ENCODE assay signal across 21 cellular contexts in genomic region chr3:32821686-32822296, GRCh38. TPM values are rescaled to one million over a fixed set of nuclear protein-coding genes. Genes with fewer than 3 reads are reported as not detected.
A peak's percentile ranks its signal among the peaks of the same experiment; 100 is the strongest.
DNase-seq lines count a peak whose midpoint lies in the region; ATAC-seq and TF ChIP-seq lines count a peak whose summit lies in the region.
"Had no signal": no experiment of that assay in that cellular context is flagged by ENCODE, and none has a peak within 500 bp of the region (broad histone marks: within the 10 kb centered on the region; RNA-seq: fewer than 3 reads in every experiment).

No MANE protein-coding gene starts in this region.

- ATAC-seq in left lung: peak; percentile 37
- ATAC-seq in psoas muscle: peak in 1 of 4 donors; percentile 27
- ATAC-seq in GM21381 (IDR thresholded peaks at IDR 0.05; ENCODE audit: unreplicated experiment): no peak
- ATAC-seq in natural killer cell treated with Interleukin-12 subunit alpha and Interleukin-12 subunit beta and Interleukin-15 and Interleukin-18, amount 100 ng/mL, for 72 hours: no peak
- ATAC-seq: activated CD8-positive, alpha-beta memory T cell treated with anti-CD3 and anti-CD28 coated beads, Interleukin-2, amount 10 ng/mL, durations not matched to agents 7 days and 5 days had no signal

- H3K27me3 Mint-ChIP-seq in endodermal cell (ENCODE audit: insufficient read depth): no peaks in the 10 kb centered on the region
- peaks cover 15 to 37% of the 10 kb centered on the region in 2 donors for H3K27me3 Mint-ChIP-seq in natural killer cell treated with Interleukin-12 subunit alpha and Interleukin-12 subunit beta and Interleukin-15 and Interleukin-18, amount 100 ng/mL, for 72 hours

- peak overlapping the region; percentile 100; the same call in 1 of the 2 replicates for H3K27ac ChIP-seq in HUES64 (ENCODE audit: low read depth, low read length)
- H3K27ac ChIP-seq in endodermal cell (ENCODE audit: low read depth, low read length): no peak overlapping the region
- peak overlapping the region; percentile 55 to 63 for H3K27ac ChIP-seq in left lung
- no peak overlapping the region for H3K27ac ChIP-seq in psoas muscle
- H3K27ac ChIP-seq: BLaER1 treated with 17β-estradiol and CSF1 and Interleukin-3, amounts not matched to agents 10 nM and 100 nM; SJSA1; WERI-Rb-1 had no signal

- no peaks in the 10 kb centered on the region; the same call in 1 of the 2 replicates for H3K9me3 ChIP-seq in HUES64 (ENCODE audit: insufficient read depth, low read depth, low read length)
- no peaks in the 10 kb centered on the region for H3K9me3 ChIP-seq in endodermal cell (ENCODE audit: control insufficient read depth, low read length)
- no peaks in the 10 kb centered on the region for H3K9me3 ChIP-seq in left lung
- H3K9me3 ChIP-seq in psoas muscle: no peaks in the 10 kb centered on the region
- no peaks in the 10 kb centered on the region for H3K9me3 ChIP-seq in BE2C

- 1% methylated on average over 44 of the region's 44 CpGs for WGBS in HUES64
- 0 to 4% methylated on average over 5 to 44 of the region's 44 CpGs for whole genome bisulfite sequencing in endodermal cell (ENCODE audit: insufficient coverage in 1 of 2, insufficient read length in 1 of 2), 2 experiments
- WGBS in psoas muscle, 3 donors: 15 to 20% (median 15%) methylated on average over 44 of the region's 44 CpGs

- intact Hi-C loops in left lung (cut with DNase I) (no loop called here), psoas muscle (cut with DNase I) (no loop called here)

- H3K36me3 ChIP-seq in HUES64 (ENCODE audit: insufficient read depth, low read length) (peaks cover 70% of the 10 kb centered on the region), endodermal cell (ENCODE audit: control insufficient read depth, insufficient read depth, low read length) (peaks cover 12% of the 10 kb centered on the region), left lung (no peaks in the 10 kb centered on the region), psoas muscle (ENCODE audit: insufficient read depth in 1 of 2, low read depth in 1 of 2) (no peaks in the 10 kb centered on the region), BE2C (no peaks in the 10 kb centered on the region)
- H3K36me3 ChIP-seq: SJSA1, WERI-Rb-1 had no signal

- no peaks in the 10 kb centered on the region for H3K9me3 Mint-ChIP-seq in endodermal cell
- H3K9me3 Mint-ChIP-seq in natural killer cell treated with Interleukin-12 subunit alpha and Interleukin-12 subunit beta and Interleukin-15 and Interleukin-18, amount 100 ng/mL, for 72 hours: no peaks in the 10 kb centered on the region

- H3K4me3 ChIP-seq in HUES64 (ENCODE audit: low read length) (peak overlapping the region; percentile 99), endodermal cell (ENCODE audit: low read length) (peak overlapping the region; percentile 91), left lung (peak overlapping the region in 1 of 2 donors; percentile 9), psoas muscle (peak overlapping the region; percentile 42), BE2C (ENCODE audit: low read depth, low read length) (no peak overlapping the region)
- H3K4me3 ChIP-seq: BLaER1 treated with 17β-estradiol and CSF1 and Interleukin-3, amounts not matched to agents 10 nM and 100 nM; SJSA1 had no signal

- H3K27ac Mint-ChIP-seq in endodermal cell: peak overlapping the region; percentile 91
- H3K27ac Mint-ChIP-seq in natural killer cell treated with Interleukin-12 subunit alpha and Interleukin-12 subunit beta and Interleukin-15 and Interleukin-18, amount 100 ng/mL, for 72 hours: no peak overlapping the region
- H3K27ac Mint-ChIP-seq: activated CD8-positive, alpha-beta memory T cell treated with anti-CD3 and anti-CD28 coated beads, Interleukin-2, amount 10 ng/mL, durations not matched to agents 7 days and 5 days had no signal

- H3K36me3 Mint-ChIP-seq in endodermal cell (ENCODE audit: low read depth): peaks cover 43% of the 10 kb centered on the region
- H3K36me3 Mint-ChIP-seq in natural killer cell treated with Interleukin-12 subunit alpha and Interleukin-12 subunit beta and Interleukin-15 and Interleukin-18, amount 100 ng/mL, for 72 hours: no peaks in the 10 kb centered on the region

- peak overlapping the region; percentile 93 for H3K4me3 Mint-ChIP-seq in endodermal cell
- H3K4me3 Mint-ChIP-seq in natural killer cell treated with Interleukin-12 subunit alpha and Interleukin-12 subunit beta and Interleukin-15 and Interleukin-18, amount 100 ng/mL, for 72 hours: no peak overlapping the region
- H3K4me3 Mint-ChIP-seq: activated CD8-positive, alpha-beta memory T cell treated with anti-CD3 and anti-CD28 coated beads, Interleukin-2, amount 10 ng/mL, durations not matched to agents 7 days and 5 days had no signal

- no peaks in the 10 kb centered on the region for H3K27me3 ChIP-seq in HUES64 (ENCODE audit: insufficient read depth, low read length)
- no peaks in the 10 kb centered on the region for H3K27me3 ChIP-seq in endodermal cell (ENCODE audit: control insufficient read depth, insufficient read depth, low read length, poor library complexity, severe bottlenecking)
- H3K27me3 ChIP-seq in left lung: peaks cover 37 to 76% of the 10 kb centered on the region in 2 donors
- H3K27me3 ChIP-seq in psoas muscle (ENCODE audit: insufficient read depth in 3 of 3, low read length in 2 of 3): peaks cover 8 to 81% (median 35%) of the 10 kb centered on the region in 3 donors
- H3K27me3 ChIP-seq in BE2C: peaks cover 11% of the 10 kb centered on the region

- H3K4me1 ChIP-seq in HUES64 (ENCODE audit: insufficient read depth, low read length): peaks cover 42% of the 10 kb centered on the region
- H3K4me1 ChIP-seq in endodermal cell (ENCODE audit: control insufficient read depth, insufficient read depth, low read length): peaks cover 17% of the 10 kb centered on the region
- peaks cover 5 to 22% of the 10 kb centered on the region in 2 donors for H3K4me1 ChIP-seq in left lung
- peaks cover 6% of the 10 kb centered on the region for H3K4me1 ChIP-seq in psoas muscle
- H3K4me1 ChIP-seq in BE2C: no peaks in the 10 kb centered on the region

- peak; percentile 69 for DNase-seq in endodermal cell
- peak in 1 of 2 donors; percentile 82 for DNase-seq in left lung
- DNase-seq in psoas muscle: no peak
- no peak for DNase-seq in natural killer cell treated with Interleukin-12 subunit alpha and Interleukin-12 subunit beta and Interleukin-15 and Interleukin-18, amount 100 ng/mL, for 72 hours (ENCODE audit: low spot score)
- no peak for DNase-seq in BE2C
- no peak for DNase-seq in SIG-M5 treated with dmso at 0.1 percent for 504 hours (lab: John Stamatoyannopoulos, UW; ENCODE audit: unreplicated experiment)
- DNase-seq: activated CD8-positive, alpha-beta memory T cell treated with anti-CD3 and anti-CD28 coated beads, Interleukin-2, amount 10 ng/mL, durations not matched to agents 7 days and 5 days; activated naive CD4-positive, alpha-beta T cell treated with anti-CD3 and anti-CD28 coated beads, Interleukin-2, amount 50 U/mL, for 16 hours; cerebellar nuclear complex; EL; hippocampal formation; NCI-H2081; right cardiac atrium; stimulated activated naive CD4-positive, alpha-beta T cell treated with Interleukin-2 at 50 U/mL for 16 hours; WERI-Rb-1 had no signal

- H3K4me1 Mint-ChIP-seq in endodermal cell: peaks cover 38% of the 10 kb centered on the region
- peaks cover 0 to 4% of the 10 kb centered on the region in 2 donors for H3K4me1 Mint-ChIP-seq in natural killer cell treated with Interleukin-12 subunit alpha and Interleukin-12 subunit beta and Interleukin-15 and Interleukin-18, amount 100 ng/mL, for 72 hours (ENCODE audit: low read depth in 2 of 2)

- H3K9ac ChIP-seq in HUES64 (ENCODE audit: low read depth, low read length) (peak overlapping the region; percentile 98), endodermal cell (ENCODE audit: extremely low read depth, low read length, poor library complexity, severe bottlenecking) (peak overlapping the region; percentile 94)
- H3K9ac ChIP-seq: BLaER1 treated with 17β-estradiol and CSF1 and Interleukin-3, amounts not matched to agents 10 nM and 100 nM had no signal

- peak; percentile 45 for TF ChIP-seq CTCF in endodermal cell (conservative IDR thresholded peaks at IDR 0.05)
- no peak for TF ChIP-seq CTCF in left lung (IDR thresholded peaks at IDR 0.05)
- TF ChIP-seq CTCF in psoas muscle (IDR thresholded peaks at IDR 0.05): no peak
- TF ChIP-seq CTCF in BE2C (IDR thresholded peaks at IDR 0.05; ENCODE audit: low read depth, low read length): no peak

RNA-seq across cellular contexts. Expression of gene TRIM71, which starts 4.0 kb away (rescaled TPM):
- polyA plus RNA-seq in HUES64 (2013, experiment 1 of 2): 82.8 TPM
- 81.5 TPM for polyA plus RNA-seq in HUES64 (2013, experiment 2 of 2)
- total RNA-seq in endodermal cell (100 to 1,000 TPM; 154 to 169 TPM), left lung (1 to 10 TPM; 2.2 to 2.4 TPM), psoas muscle (not detected)
- 25.8 TPM for polyA plus RNA-seq in endodermal cell (2013, experiment 1 of 2)
- polyA plus RNA-seq in endodermal cell (2013, experiment 2 of 2): 26.8 TPM
- under 1 TPM in 1 of 3 donors, not detected in 2; 0.01 TPM for polyA plus RNA-seq in psoas muscle
- not detected for total RNA-seq in natural killer cell treated with Interleukin-12 subunit alpha and Interleukin-12 subunit beta and Interleukin-15 and Interleukin-18, amount 100 ng/mL, for 72 hours
- polyA plus RNA-seq in BE2C (2012; ENCODE audit: insufficient read depth, insufficient read length, low read depth): 0.11 TPM
- total RNA-seq: M059J, right cardiac atrium had no signal
- polyA plus RNA-seq: esophagus, right cardiac atrium had no signal

Comparison
In these comparisons a context has a peak if more than half of its experiments do, and no peak if none do; other contexts are left out.
1. H3K27ac ChIP-seq: peak in HUES64 (single experiment) and left lung (2 of 2); none in endodermal cell (single experiment) and psoas muscle (single experiment).
2. RNA of gene TRIM71, which starts 4.0 kb away (total RNA-seq): 154 to 169 TPM in endodermal cell; 2.2 to 2.4 TPM in left lung, not detected in psoas muscle and not detected in natural killer cell treated with Interleukin-12 subunit alpha and Interleukin-12 subunit beta and Interleukin-15 and Interleukin-18, amount 100 ng/mL, for 72 hours; every median in the first group is over 10 times any median in the second.